In genomic region chrX:2897690-2898623, GRCh38 we compare ENCODE assay signal across 8 cellular contexts. TPM values are rescaled to one million over a fixed set of nuclear protein-coding genes. Genes with fewer than 3 reads are reported as not detected.
DNase-seq lines count a peak whose midpoint lies in the region; ATAC-seq and TF ChIP-seq lines count a peak whose summit lies in the region.
"Not testable (repeated sequence)": the region's sequence is repeated elsewhere in the genome, so short reads cannot be mapped to it uniquely, and the experiment has no call there.

No MANE protein-coding gene starts in this region.

- peak overlapping the region; percentile 52 for H3K9ac ChIP-seq in PC-3 (ENCODE audit: low read length)
- not testable (repeated sequence) for H3K9ac ChIP-seq in endodermal cell (ENCODE audit: extremely low read depth, low read length, poor library complexity, severe bottlenecking); rectal smooth muscle tissue (ENCODE audit: low read length)

- not testable (repeated sequence) for H3K79me2 ChIP-seq in PC-3 (ENCODE audit: low read length)

- not testable (repeated sequence) for H4K20me1 ChIP-seq in PC-3 (ENCODE audit: low read length)

- H3K27me3 Mint-ChIP-seq in endodermal cell (ENCODE audit: insufficient read depth): not testable (repeated sequence)

- TF ChIP-seq CTCF in BE2C (IDR thresholded peaks at IDR 0.05; ENCODE audit: low read depth, low read length); PC-3 (conservative IDR thresholded peaks at IDR 0.05; ENCODE audit: low read depth, low read length): not testable (repeated sequence)
- TF ChIP-seq CTCF in endodermal cell (conservative IDR thresholded peaks at IDR 0.05): peak; percentile 38

- H3K4me3 ChIP-seq in BE2C (ENCODE audit: low read depth, low read length): peak overlapping the region; percentile 4
- H3K4me3 ChIP-seq in PC-3 (ENCODE audit: low read length): peak overlapping the region; percentile 57
- not testable (repeated sequence) for H3K4me3 ChIP-seq in endodermal cell (ENCODE audit: low read length)
- peak overlapping the region; percentile 22 for H3K4me3 ChIP-seq in rectal smooth muscle tissue (ENCODE audit: low read length)

- H3K4me1 Mint-ChIP-seq in endodermal cell: peaks cover 35% of the 10 kb centered on the region

- not testable (repeated sequence) for H3F3A ChIP-seq in PC-3 (ENCODE audit: low read length, unreplicated experiment)

- H3K4me1 ChIP-seq in BE2C; endodermal cell (ENCODE audit: control insufficient read depth, insufficient read depth, low read length); rectal smooth muscle tissue (ENCODE audit: control insufficient read depth, insufficient read depth, low read length): not testable (repeated sequence)
- H3K4me1 ChIP-seq in PC-3 (ENCODE audit: insufficient read depth, low read length): peaks cover 24% of the 10 kb centered on the region

- not testable (repeated sequence) for H3K27me3 ChIP-seq in BE2C; PC-3 (ENCODE audit: low read length); endodermal cell (ENCODE audit: control insufficient read depth, insufficient read depth, low read length, poor library complexity, severe bottlenecking); rectal smooth muscle tissue (ENCODE audit: control insufficient read depth, insufficient read depth, low read length)

- not testable (repeated sequence) for BruUV-seq in PC-3 (replicated peaks; lab: Mats Ljungman, UMichigan)

- H3K36me3 ChIP-seq in BE2C; PC-3 (ENCODE audit: low read depth, low read length); rectal smooth muscle tissue (ENCODE audit: control insufficient read depth, insufficient read depth, low read length): not testable (repeated sequence)
- H3K36me3 ChIP-seq in endodermal cell (ENCODE audit: control insufficient read depth, insufficient read depth, low read length): peaks cover 24% of the 10 kb centered on the region

- POLR2A ChIA-PET in PC-3 (lab: Charles Lee; ENCODE audit: unreplicated experiment): not testable (repeated sequence)

- H3K9me3 ChIP-seq in BE2C; PC-3 (ENCODE audit: low read length): not testable (repeated sequence)
- H3K9me3 ChIP-seq in endodermal cell (ENCODE audit: control insufficient read depth, low read length): peaks cover 23% of the 10 kb centered on the region

- H3K4me3 Mint-ChIP-seq in endodermal cell: peak overlapping the region; percentile 32

- DNase-seq in BE2C (peak; percentile 7), HPDE6-E6E7 (ENCODE audit: extremely low spot score) (peak; percentile 22), PC-3 (peak; percentile 72), endodermal cell (peak; percentile 95), left lobe of liver (ENCODE audit: low spot score) (peak; percentile 82)
- DNase-seq in activated CD8-positive, alpha-beta memory T cell treated with anti-CD3 and anti-CD28 coated beads for 24 hours: peak; percentile 58

- H3K9me2 ChIP-seq in PC-3 (replicated peaks; ENCODE audit: low read length): not testable (repeated sequence)

- H3K27ac Mint-ChIP-seq in endodermal cell: peak overlapping the region; percentile 95

- peak overlapping the region; percentile 84 for H3K4me2 ChIP-seq in PC-3 (ENCODE audit: low read length)

- H3K9me3 Mint-ChIP-seq in endodermal cell: peaks cover 22% of the 10 kb centered on the region

- ATAC-seq in GM19395 (IDR thresholded peaks at IDR 0.05; ENCODE audit: unreplicated experiment) (peak; percentile 62), PC-3 (peak; percentile 73), left lobe of liver (peak; percentile 83)

- CTCF ChIA-PET in PC-3 (lab: Charles Lee): not testable (repeated sequence)

- 47 to 91% methylated on average over 3 to 21 of the region's 22 CpGs for WGBS in endodermal cell (ENCODE audit: insufficient coverage in 1 of 2, insufficient read length in 1 of 2), 2 experiments

- H3K36me3 Mint-ChIP-seq in endodermal cell (ENCODE audit: low read depth): peaks cover 41% of the 10 kb centered on the region

- intact Hi-C loops in PC-3 (cut with micrococcal nuclease): not testable (repeated sequence)

- peak overlapping the region; percentile 79 for H3K27ac ChIP-seq in PC-3 (ENCODE audit: low read length)
- H3K27ac ChIP-seq in endodermal cell (ENCODE audit: low read depth, low read length); rectal smooth muscle tissue (ENCODE audit: low read depth, low read length): not testable (repeated sequence)

- H2AFZ ChIP-seq in PC-3 (ENCODE audit: low read length): peak overlapping the region; percentile 67

RNA-seq across cellular contexts. Expression of gene ARSD, which starts 31.2 kb away (rescaled TPM):
- 4.2 TPM for polyA plus RNA-seq in BE2C (2012; ENCODE audit: insufficient read depth, insufficient read length, low read depth)
- total RNA-seq in PC-3 (2014; rRNA removed) (13.8 and 26.7 TPM in 2 replicates), endodermal cell (10 to 100 TPM in 1 of 2 donors, 1 to 10 TPM in 1; 4.9 to 15.7 TPM), left lobe of liver (35.4 TPM)
- polyA plus RNA-seq in endodermal cell (2013, experiment 1 of 2): 4.9 TPM
- polyA plus RNA-seq in endodermal cell (2013, experiment 2 of 2): 5.1 TPM

Comparison
In these comparisons a context has a peak if more than half of its experiments do, and no peak if none do; other contexts are left out.
1. DNase-seq: peak in every context shown above with its lines; median percentile 95 in endodermal cell; 82 in left lobe of liver; 72 in PC-3; 58 in activated CD8-positive, alpha-beta memory T cell treated with anti-CD3 and anti-CD28 coated beads for 24 hours; 22 in HPDE6-E6E7; 7 in BE2C.